24 cellular contexts compared by ENCODE assay signal in genomic region chr13:38628554-38628953, GRCh38.
"Had no signal": no experiment of that assay in that cellular context is flagged by ENCODE, and none has a peak within 500 bp of the region (broad histone marks: within the 10 kb centered on the region; RNA-seq: fewer than 3 reads in every experiment).

No MANE protein-coding gene starts in this region.

- ATAC-seq: heart right ventricle; left lobe of liver; stimulated activated effector memory CD8-positive, alpha-beta T cell treated with anti-CD3 and anti-CD28 coated beads, Interleukin-12 subunit alpha, Interleukin-12 subunit beta, amount 100 ng/mL, for 72 hours; stimulated activated naive CD8-positive, alpha-beta T cell treated with anti-CD3 and anti-CD28 coated beads, Interleukin-15, Interleukin-2, amounts not matched to agents 100 U/mL and 50 U/mL, for 24 hours had no signal

- H3K27me3 ChIP-seq: neutrophil, right atrium auricular region, suprapubic skin, thyroid gland had no signal

- H3K4me1 ChIP-seq: heart right ventricle, right atrium auricular region, suprapubic skin, thyroid gland had no signal

- H3K9me3 Mint-ChIP-seq: nephron, type B pancreatic cell had no signal

- H3K36me3 Mint-ChIP-seq: stimulated activated effector memory CD8-positive, alpha-beta T cell treated with anti-CD3 and anti-CD28 coated beads, Interleukin-12 subunit alpha, Interleukin-12 subunit beta, amount 100 ng/mL, for 72 hours; type B pancreatic cell had no signal

- FAIRE-seq: frontal cortex, islet of Langerhans, small intestine, urothelium cell line had no signal

- H3K4me1 Mint-ChIP-seq: stimulated activated effector memory CD8-positive, alpha-beta T cell treated with anti-CD3 and anti-CD28 coated beads, Interleukin-12 subunit alpha, Interleukin-12 subunit beta, amount 100 ng/mL, for 72 hours had no signal

- DNase-seq: cortex of kidney; dorsolateral prefrontal cortex; effector CD8-positive, alpha-beta T cell; heart right ventricle; hypothalamus; kidney glomerular epithelial cell; mammary epithelial cell; midbrain; small intestine; stimulated activated CD4-positive, alpha-beta T cell treated with anti-CD3 and anti-CD28 coated beads, Interleukin-12 subunit alpha, Interleukin-12 subunit beta, amount 100 ng/mL, for 4 hours; stimulated activated CD4-positive, alpha-beta T cell treated with anti-CD3 and anti-CD28 coated beads, Interleukin-2, amount 100 ng/mL, for 48 hours; stimulated activated CD8-positive, alpha-beta memory T cell treated with anti-CD3 and anti-CD28 coated beads, Interleukin-4, amount 100 ng/mL, for 48 hours; stimulated activated naive CD8-positive, alpha-beta T cell treated with anti-CD3 and anti-CD28 coated beads, Interleukin-15, Interleukin-2, amounts not matched to agents 100 U/mL and 50 U/mL, for 24 hours; thyroid gland had no signal

- H3K4me3 Mint-ChIP-seq: nephron; stimulated activated effector memory CD8-positive, alpha-beta T cell treated with anti-CD3 and anti-CD28 coated beads, Interleukin-12 subunit alpha, Interleukin-12 subunit beta, amount 100 ng/mL, for 72 hours; type B pancreatic cell had no signal

- H3K9me3 ChIP-seq: heart right ventricle, neutrophil, right atrium auricular region, suprapubic skin, thyroid gland had no signal

- H3K36me3 ChIP-seq: heart right ventricle, neutrophil, right atrium auricular region, suprapubic skin, thyroid gland had no signal

- H3K27me3 Mint-ChIP-seq: type B pancreatic cell had no signal

- H3K4me3 ChIP-seq: dorsolateral prefrontal cortex, heart right ventricle, right atrium auricular region, suprapubic skin, thyroid gland had no signal

- H3K27ac ChIP-seq: dorsolateral prefrontal cortex, heart right ventricle, neutrophil, right atrium auricular region, suprapubic skin, thyroid gland had no signal

- H3K27ac Mint-ChIP-seq: nephron; stimulated activated effector memory CD8-positive, alpha-beta T cell treated with anti-CD3 and anti-CD28 coated beads, Interleukin-12 subunit alpha, Interleukin-12 subunit beta, amount 100 ng/mL, for 72 hours; type B pancreatic cell had no signal
